Comparison of ENCODE assay signal across 26 cellular contexts in genomic region chr6:971981-972640, GRCh38.
DNase-seq lines count a peak whose midpoint lies in the region; ATAC-seq and TF ChIP-seq lines count a peak whose summit lies in the region.
"Had no signal": no experiment of that assay in that cellular context is flagged by ENCODE, and none has a peak within 500 bp of the region (broad histone marks: within the 10 kb centered on the region; RNA-seq: fewer than 3 reads in every experiment).

No MANE protein-coding gene starts in this region.

- H3K4me3 Mint-ChIP-seq in mesothelial cell of epicardium: no peak overlapping the region
- H3K4me3 Mint-ChIP-seq: activated CD4-positive, alpha-beta T cell treated with anti-CD3 and anti-CD28 coated beads, Interleukin-2, amount 10 ng/mL, durations not matched to agents 24 days and 14 days; activated naive CD4-positive, alpha-beta T cell treated with anti-CD3 and anti-CD28 coated beads, Interleukin-2, amount 50 U/mL, for 24 hours; CD4-positive, CD25-positive, alpha-beta regulatory T cell; naive B cell; T-helper 1 cell treated with Interleukin-12 subunit alpha and Interleukin-12 subunit beta and Interleukin-4 antibody, amounts not matched to agents 30 μg/mL and 1 μg/mL, for 36 hours had no signal

- ATAC-seq in GM18873 (IDR thresholded peaks at IDR 0.05; ENCODE audit: low FRiP score, unreplicated experiment) (no peak), HG02973 (IDR thresholded peaks at IDR 0.05; ENCODE audit: unreplicated experiment) (no peak), HG02642 (IDR thresholded peaks at IDR 0.05; ENCODE audit: poor library complexity, unreplicated experiment) (no peak)
- ATAC-seq: foreskin keratinocyte, heart right ventricle, left cardiac atrium had no signal

- no peak overlapping the region for H3K27ac Mint-ChIP-seq in mesothelial cell of epicardium
- H3K27ac Mint-ChIP-seq: activated CD4-positive, alpha-beta T cell treated with anti-CD3 and anti-CD28 coated beads, Interleukin-2, amount 10 ng/mL, durations not matched to agents 24 days and 14 days; activated naive CD4-positive, alpha-beta T cell treated with anti-CD3 and anti-CD28 coated beads, Interleukin-2, amount 50 U/mL, for 24 hours; CD4-positive, CD25-positive, alpha-beta regulatory T cell; naive B cell; T-helper 1 cell treated with Interleukin-12 subunit alpha and Interleukin-12 subunit beta and Interleukin-4 antibody, amounts not matched to agents 30 μg/mL and 1 μg/mL, for 36 hours had no signal

- H3K27me3 Mint-ChIP-seq in mesothelial cell of epicardium (ENCODE audit: low read depth): peaks cover 19% of the 10 kb centered on the region

- H3K4me1 Mint-ChIP-seq in mesothelial cell of epicardium: no peaks in the 10 kb centered on the region
- H3K4me1 Mint-ChIP-seq: activated CD4-positive, alpha-beta T cell treated with anti-CD3 and anti-CD28 coated beads, Interleukin-2, amount 10 ng/mL, durations not matched to agents 24 days and 14 days; activated naive CD4-positive, alpha-beta T cell treated with anti-CD3 and anti-CD28 coated beads, Interleukin-2, amount 50 U/mL, for 24 hours; CD4-positive, CD25-positive, alpha-beta regulatory T cell; naive B cell had no signal

- peak; percentile 84 for DNase-seq in AG08395 (ENCODE audit: low spot score)
- peak; percentile 75 for DNase-seq in GM04503 (ENCODE audit: low read depth)
- peak; percentile 61 for DNase-seq in SK-MEL-5 (ENCODE audit: low read depth, low spot score)
- DNase-seq in fibroblast of gingiva (ENCODE audit: low read depth): peak; percentile 65
- DNase-seq in mesothelial cell of epicardium (ENCODE audit: low spot score in 2 of 2, unreplicated experiment in 2 of 2): no peak
- DNase-seq: activated CD4-positive, alpha-beta T cell treated with anti-CD3 and anti-CD28 coated beads, Interleukin-2, amount 10 ng/mL, durations not matched to agents 24 days and 14 days; activated T-cell treated with anti-CD3 and anti-CD28 coated beads, Interleukin-2, amount 50 U/mL, for 48 hours; anterior cingulate cortex; caudate nucleus; CD4-positive, CD25-positive, alpha-beta regulatory T cell; dorsolateral prefrontal cortex; foreskin keratinocyte; heart right ventricle; Karpas-422; left cardiac atrium; mesenchymal stem cell; naive B cell; NCI-H1092 treated with DMSO at 0.1 percent for 48 hours; NCI-H2029; NCI-H69; upper lobe of left lung had no signal

- in situ Hi-C loops in SK-MEL-5 (cut with HindIII; ENCODE audit: low pct_unique_long_range_greater_than_20kb, low sequenced_read_pairs): no loop called here

- H3K36me3 Mint-ChIP-seq in mesothelial cell of epicardium: no peaks in the 10 kb centered on the region
- H3K36me3 Mint-ChIP-seq: activated naive CD4-positive, alpha-beta T cell treated with anti-CD3 and anti-CD28 coated beads, Interleukin-2, amount 50 U/mL, for 24 hours; CD4-positive, CD25-positive, alpha-beta regulatory T cell had no signal

- H3K9me3 Mint-ChIP-seq in mesothelial cell of epicardium: peaks cover 34% of the 10 kb centered on the region

- no peak for TF ChIP-seq CTCF in mesothelial cell of epicardium (IDR thresholded peaks at IDR 0.05; ENCODE audit: unreplicated experiment)

Comparison
In these comparisons a context has a peak if more than half of its experiments do, and no peak if none do; other contexts are left out.
1. DNase-seq: peak in AG08395 (single experiment), GM04503 (single experiment), SK-MEL-5 (single experiment) and fibroblast of gingiva (single experiment); none in mesothelial cell of epicardium (0 of 2).